ENCODE assay signal across 8 cellular contexts in the genomic region with DNA sequence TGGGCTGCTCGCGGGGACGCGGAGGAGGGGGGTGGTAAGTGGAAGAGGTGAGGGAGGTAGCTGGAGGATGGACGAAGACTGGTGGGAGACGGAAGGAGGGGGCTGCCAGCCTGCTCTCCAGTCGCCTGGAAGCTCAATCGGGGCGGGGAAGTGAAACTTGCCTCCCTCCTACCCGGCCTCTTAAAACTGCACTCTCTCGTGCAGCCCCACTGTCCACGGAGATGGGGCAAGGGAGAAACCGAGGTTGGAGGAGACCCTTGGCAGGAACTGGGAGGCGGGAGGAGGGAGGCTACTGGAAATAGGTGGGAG. TPM values are rescaled to one million over a fixed set of nuclear protein-coding genes. Genes with fewer than 3 reads are reported as not detected.
DNase-seq lines count a peak whose midpoint lies in the region; ATAC-seq and TF ChIP-seq lines count a peak whose summit lies in the region.

No MANE protein-coding gene starts in this region.

- H3K9me3 Mint-ChIP-seq in memory B cell, result peaks cover 2% of the 10 kb centered on the region

- H3K36me3 ChIP-seq in breast epithelium, result no peaks in the 10 kb centered on the region

- H3K4me3 Mint-ChIP-seq in memory B cell, result peak overlapping the region; percentile 64

- no peaks in the 10 kb centered on the region for H3K9me3 ChIP-seq in breast epithelium

- H3K4me1 ChIP-seq in breast epithelium, result peaks cover 0 to 4% of the 10 kb centered on the region in 2 donors

- no peak for TF ChIP-seq POLR2A in breast epithelium (IDR thresholded peaks at IDR 0.05)

- intact Hi-C loops in breast epithelium (cut with DNase I; ENCODE audit: low total_unique reads), result loop anchor here (10.0 kb wide), 1 partner anchor 327 kb away; no protein-coding TSS in a partner anchor

- H3K4me1 Mint-ChIP-seq in memory B cell, result peaks cover 7% of the 10 kb centered on the region

- peaks cover 26% of the 10 kb centered on the region for H3K27me3 Mint-ChIP-seq in memory B cell

- H3K27ac Mint-ChIP-seq in memory B cell, result no peak overlapping the region

- H3K4me3 ChIP-seq in AG04449 (ENCODE audit: low read depth, low read length), result peak overlapping the region; percentile 65
- H3K4me3 ChIP-seq in breast epithelium, result peak overlapping the region; percentile 53 to 85 (median 73)

- no peak for TF ChIP-seq CTCF in AG04449 (IDR thresholded peaks at IDR 0.05; ENCODE audit: insufficient read depth, low read length, missing control alignments)
- TF ChIP-seq CTCF in breast epithelium (IDR thresholded peaks at IDR 0.05), result no peak

- DNase-seq in AG04449 (ENCODE audit: low read depth, low spot score) (no peak), HEK293T (ENCODE audit: extremely low spot score) (peak; percentile 27), breast epithelium (ENCODE audit: low spot score in 2 of 2) (no peak), memory B cell (ENCODE audit: low spot score in 2 of 2) (no peak)

- peaks cover 0 to 14% of the 10 kb centered on the region in 2 donors for H3K27me3 ChIP-seq in breast epithelium

- CTCF ChIA-PET in AG04449 (lab: Yijun Ruan, JAX) (interaction anchor here (1.3 to 3.4 kb wide), 6 partner anchors 14 to 1355 kb away, joined by 3 to 13 read pairs (median 7); no protein-coding TSS in a partner anchor), HEK293T (lab: Yijun Ruan, JAX) (interaction anchor here (0.7 to 1.0 kb wide), 3 partner anchors 197 to 418 kb away, joined by 3 to 4 read pairs (median 3); no protein-coding TSS in a partner anchor)

- ATAC-seq in memory B cell (ENCODE audit: low read depth), result no peak
- ATAC-seq in GM18502 (IDR thresholded peaks at IDR 0.05; ENCODE audit: poor library complexity, unreplicated experiment), result no peak
- no peak for ATAC-seq in HG02610 (IDR thresholded peaks at IDR 0.05; ENCODE audit: unreplicated experiment)
- ATAC-seq in HG02870 (IDR thresholded peaks at IDR 0.05; ENCODE audit: unreplicated experiment), result no peak
- ATAC-seq in HG02970 (IDR thresholded peaks at IDR 0.05; ENCODE audit: low FRiP score, unreplicated experiment), result no peak

- peaks cover 2% of the 10 kb centered on the region for H3K36me3 Mint-ChIP-seq in memory B cell

- POLR2A ChIA-PET in AG04449 (lab: Yijun Ruan, JAX) (interaction anchor here (0.7 kb wide), 1 partner anchor 343 kb away, joined by 3 read pairs; no protein-coding TSS in a partner anchor), HEK293T (lab: Yijun Ruan, JAX) (interaction anchor here (0.5 to 1.8 kb wide), 2 partner anchors 414 to 626 kb away, joined by 3 to 8 read pairs; no protein-coding TSS in a partner anchor)

- peak overlapping the region; percentile 87 to 93 for H3K27ac ChIP-seq in breast epithelium

TF ChIP-seq in HEK293T, 16 proteins besides CTCF, POLR2A, EP300 and RAD21:
- TF ChIP-seq FOXK2 (IDR thresholded peaks at IDR 0.05) (no peak), TARDBP (IDR thresholded peaks at IDR 0.05) (no peak), L3MBTL2 (conservative IDR thresholded peaks at IDR 0.05) (no peak), CTBP1 (IDR thresholded peaks at IDR 0.05; ENCODE audit: borderline replicate concordance) (no peak), PKNOX1 (IDR thresholded peaks at IDR 0.05) (no peak), BHLHE40 (IDR thresholded peaks at IDR 0.05; ENCODE audit: borderline replicate concordance) (no peak), ELF4 (IDR thresholded peaks at IDR 0.05) (no peak), LEF1 (IDR thresholded peaks at IDR 0.05; ENCODE audit: borderline replicate concordance) (no peak), FOXM1 (IDR thresholded peaks at IDR 0.05; ENCODE audit: borderline replicate concordance) (no peak), ARNT (IDR thresholded peaks at IDR 0.05) (no peak), ZNF384 (IDR thresholded peaks at IDR 0.05) (no peak), HDGF (IDR thresholded peaks at IDR 0.05; ENCODE audit: borderline replicate concordance) (no peak), NFRKB (IDR thresholded peaks at IDR 0.05) (no peak), SP1 (IDR thresholded peaks at IDR 0.05) (no peak), FOXA1 (IDR thresholded peaks at IDR 0.05) (no peak), SUZ12 (IDR thresholded peaks at IDR 0.05) (no peak)

RNA-seq across cellular contexts. Expression of gene SOX9, which starts 1.1 kb away (rescaled TPM):
- total RNA-seq in breast epithelium, result 10 to 100 TPM in 2 of 3 donors, 1 to 10 TPM in 1; 3.0 to 47.7 (median 15.7) TPM
